14 cellular contexts compared by ENCODE assay signal in the genomic region with DNA sequence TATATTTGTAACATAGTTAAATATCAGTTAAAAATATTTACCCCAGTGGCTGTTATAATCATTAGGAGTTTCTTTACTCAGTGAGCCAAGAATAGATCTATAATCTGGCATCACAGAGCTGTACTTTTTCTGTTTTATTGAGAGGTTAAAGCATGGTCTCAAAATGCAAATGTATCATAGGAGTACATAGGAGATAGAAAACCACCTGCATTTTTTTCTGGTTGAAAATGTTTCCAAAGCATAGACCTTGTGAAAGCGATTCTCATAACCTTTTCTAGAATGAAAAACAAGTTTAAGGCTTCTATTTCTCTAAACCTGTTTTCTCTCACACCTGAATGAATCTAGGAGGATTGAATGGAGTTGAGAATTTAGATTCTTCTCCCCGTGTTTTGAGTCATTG. TPM values are rescaled to one million over a fixed set of nuclear protein-coding genes. Genes with fewer than 3 reads are reported as not detected.
DNase-seq lines count a peak whose midpoint lies in the region; ATAC-seq and TF ChIP-seq lines count a peak whose summit lies in the region.
"Had no signal": no experiment of that assay in that cellular context is flagged by ENCODE, and none has a peak within 500 bp of the region (broad histone marks: within the 10 kb centered on the region; RNA-seq: fewer than 3 reads in every experiment).

No MANE protein-coding gene starts in this region.

- H3K9me3 ChIP-seq in thyroid gland (no peaks in the 10 kb centered on the region), psoas muscle (no peaks in the 10 kb centered on the region)
- H3K9me3 ChIP-seq: suprapubic skin had no signal

- TF ChIP-seq CTCF in thyroid gland (IDR thresholded peaks at IDR 0.05) (no peak), psoas muscle (IDR thresholded peaks at IDR 0.05) (no peak)

- H3K27me3 ChIP-seq in thyroid gland (no peaks in the 10 kb centered on the region), psoas muscle (ENCODE audit: insufficient read depth in 3 of 3, low read length in 2 of 3) (no peaks in the 10 kb centered on the region)
- H3K27me3 ChIP-seq: dorsolateral prefrontal cortex, suprapubic skin had no signal

- intact Hi-C loops in thyroid gland (cut with DNase I): no loop called here
- intact Hi-C loops in psoas muscle (cut with DNase I): no loop called here

- DNase-seq in thyroid gland: no peak
- DNase-seq in activated gamma-delta T cell (lab: John Stamatoyannopoulos, UW): no peak
- DNase-seq in psoas muscle: no peak
- no peak for DNase-seq in MV-4-11 (lab: John Stamatoyannopoulos, UW)
- DNase-seq in cortex of kidney (lab: John Stamatoyannopoulos, UW): no peak
- DNase-seq: activated CD8-positive, alpha-beta memory T cell treated with anti-CD3 and anti-CD28 coated beads, Interleukin-2, amount 50 U/mL, for 48 hours; CD8-positive, alpha-beta T cell; dorsolateral prefrontal cortex; NCI-H226 had no signal

- H3K4me3 ChIP-seq in thyroid gland (replicated peaks in 1 of 3) (no peak overlapping the region), psoas muscle (no peak overlapping the region)
- H3K4me3 ChIP-seq: dorsolateral prefrontal cortex, suprapubic skin had no signal

- H3K27ac ChIP-seq in thyroid gland (peak overlapping the region in 2 of 3 donors; percentile 71 to 73), psoas muscle (no peak overlapping the region)
- H3K27ac ChIP-seq: dorsolateral prefrontal cortex, suprapubic skin had no signal

- 30 to 31% methylated on average over 2 of the region's 2 CpGs for whole genome bisulfite sequencing in thyroid gland, 2 donors
- 77 to 81% (median 79%) methylated on average over 2 of the region's 2 CpGs for WGBS in psoas muscle, 3 donors

- no peak for TF ChIP-seq POLR2A in thyroid gland (IDR thresholded peaks at IDR 0.05)

- H3K4me1 ChIP-seq in thyroid gland (peaks cover 8 to 40% of the 10 kb centered on the region in 2 donors), psoas muscle (peaks cover 41% of the 10 kb centered on the region)
- H3K4me1 ChIP-seq: suprapubic skin had no signal

- ATAC-seq in GM19328 (IDR thresholded peaks at IDR 0.05; ENCODE audit: unreplicated experiment) (peak; percentile 91), HG02588 (IDR thresholded peaks at IDR 0.05; ENCODE audit: unreplicated experiment) (peak; percentile 96), HG03159 (IDR thresholded peaks at IDR 0.05; ENCODE audit: unreplicated experiment) (peak; percentile 94), psoas muscle (no peak)
- ATAC-seq: CD8-positive, alpha-beta T cell; sciatic nerve had no signal

- H3K36me3 ChIP-seq in thyroid gland: no peaks in the 10 kb centered on the region
- no peaks in the 10 kb centered on the region for H3K36me3 ChIP-seq in psoas muscle (ENCODE audit: insufficient read depth in 1 of 2, low read depth in 1 of 2)
- H3K36me3 ChIP-seq: suprapubic skin had no signal

RNA-seq across cellular contexts. Expression of gene KCNQ5, which starts 14.4 kb away (rescaled TPM):
- 10 to 100 TPM in 2 of 4 donors, 1 to 10 TPM in 2; 1.1 to 14.6 (median 9.0) TPM for total RNA-seq in thyroid gland
- 10 to 100 TPM; 25.7 to 90.7 (median 73.3) TPM for total RNA-seq in psoas muscle
- polyA plus RNA-seq in psoas muscle: 10 to 100 TPM in 1 of 3 donors, 1 to 10 TPM in 2; 4.4 to 10.6 (median 5.6) TPM

Comparison
In these comparisons a context has a peak if more than half of its experiments do, and no peak if none do; other contexts are left out.
1. ATAC-seq: peak in GM19328 (single experiment), HG02588 (single experiment) and HG03159 (single experiment); none in psoas muscle (0 of 4).